ENCODE assay signal across 11 cellular contexts in genomic region chr14:93315575-93315974, GRCh38. TPM values are rescaled to one million over a fixed set of nuclear protein-coding genes. Genes with fewer than 3 reads are reported as not detected.
"Had no signal": no experiment of that assay in that cellular context is flagged by ENCODE, and none has a peak within 500 bp of the region (broad histone marks: within the 10 kb centered on the region; RNA-seq: fewer than 3 reads in every experiment).

No MANE protein-coding gene starts in this region.

- H3K4me2 ChIP-seq: GM23338 had no signal

- H3K9me3 ChIP-seq: HAP-1 had no signal

- FAIRE-seq: H1, H54 had no signal

- ATAC-seq: GM23338, HCT116 had no signal

- H3K36me3 ChIP-seq: HAP-1 had no signal

- H3K27ac ChIP-seq: GM23248 had no signal

- H3K4me3 ChIP-seq: GM23248, GM23338, HAP-1 had no signal

- H3K9ac ChIP-seq: GM23248 had no signal

- H2AFZ ChIP-seq: GM23248, GM23338 had no signal

- DNase-seq: GM23248, GOT3, H7, H9, HCEC 1CT, HFFc6 had no signal

RNA-seq across cellular contexts. Expression of gene COX8C, which starts 31.4 kb away (rescaled TPM):
- polyA plus RNA-seq: GM23248, H1 had no signal
